Comparison of ENCODE assay signal across 1 cellular context in genomic region chr11:95066721-95067041, GRCh38.
TF ChIP-seq lines count a peak whose summit lies in the region.

SRSF8 (plus strand) TSS chr11:95066919; CDS start chr11:95067227, 308 bp downstream.

TF ChIP-seq in IMR-90, 13 proteins besides CTCF, POLR2A, EP300 and RAD21:
- no peak for TF ChIP-seq BHLHE40 (IDR thresholded peaks at IDR 0.05; ENCODE audit: low read depth, low read length)
- no peak for TF ChIP-seq MAZ (IDR thresholded peaks at IDR 0.05; ENCODE audit: borderline replicate concordance, low read depth, low read length)
- TF ChIP-seq MAFK (IDR thresholded peaks at IDR 0.05; ENCODE audit: low read depth, low read length), result no peak
- no peak for TF ChIP-seq RFX5 (IDR thresholded peaks at IDR 0.05; ENCODE audit: low read depth, low read length)
- no peak for TF ChIP-seq NFE2L2 (IDR thresholded peaks at IDR 0.05; ENCODE audit: low read depth, low read length)
- TF ChIP-seq SMC3 (IDR thresholded peaks at IDR 0.05; ENCODE audit: low read depth, low read length), result no peak
- TF ChIP-seq, protein P1, sequence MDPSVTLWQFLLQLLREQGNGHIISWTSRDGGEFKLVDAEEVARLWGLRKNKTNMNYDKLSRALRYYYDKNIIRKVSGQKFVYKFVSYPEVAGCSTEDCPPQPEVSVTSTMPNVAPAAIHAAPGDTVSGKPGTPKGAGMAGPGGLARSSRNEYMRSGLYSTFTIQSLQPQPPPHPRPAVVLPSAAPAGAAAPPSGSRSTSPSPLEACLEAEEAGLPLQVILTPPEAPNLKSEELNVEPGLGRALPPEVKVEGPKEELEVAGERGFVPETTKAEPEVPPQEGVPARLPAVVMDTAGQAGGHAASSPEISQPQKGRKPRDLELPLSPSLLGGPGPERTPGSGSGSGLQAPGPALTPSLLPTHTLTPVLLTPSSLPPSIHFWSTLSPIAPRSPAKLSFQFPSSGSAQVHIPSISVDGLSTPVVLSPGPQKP (IDR thresholded peaks at IDR 0.05; ENCODE audit: borderline replicate concordance, low read depth, low read length), result no peak
- no peak for TF ChIP-seq CHD1 (IDR thresholded peaks at IDR 0.05; ENCODE audit: low read depth, low read length)
- no peak for TF ChIP-seq RCOR1 (IDR thresholded peaks at IDR 0.05; ENCODE audit: insufficient replicate concordance, low read length)
- TF ChIP-seq CEBPB (IDR thresholded peaks at IDR 0.05; ENCODE audit: low read depth, low read length), result no peak
- TF ChIP-seq FOS (IDR thresholded peaks at IDR 0.05; ENCODE audit: low read depth, low read length), result no peak
- no peak for TF ChIP-seq MXI1 (IDR thresholded peaks at IDR 0.05; ENCODE audit: borderline replicate concordance, low read depth, low read length)
- no peak for TF ChIP-seq USF2 (IDR thresholded peaks at IDR 0.05; ENCODE audit: low read depth, low read length)
